In genomic region chr11:124746621-124747243, GRCh38 we compare ENCODE assay signal across 8 cellular contexts. TPM values are rescaled to one million over a fixed set of nuclear protein-coding genes. Genes with fewer than 3 reads are reported as not detected.
DNase-seq lines count a peak whose midpoint lies in the region; ATAC-seq, FAIRE-seq and TF ChIP-seq lines count a peak whose summit lies in the region.

No MANE protein-coding gene starts in this region.

- peaks cover 14% of the 10 kb centered on the region for H3K4me1 Mint-ChIP-seq in mesothelial cell of epicardium

- no peak for TF ChIP-seq CTCF in mesothelial cell of epicardium (IDR thresholded peaks at IDR 0.05; ENCODE audit: unreplicated experiment)

- DNase-seq in GM12892 (ENCODE audit: insufficient read length): peak; percentile 94
- DNase-seq in NCI-H146 (lab: John Stamatoyannopoulos, UW): peak; percentile 69
- peak; percentile 78 for DNase-seq in activated CD4-positive, alpha-beta T cell treated with anti-CD3 and anti-CD28 coated beads, Interleukin-2, amount 50 U/mL, for 1 hour
- DNase-seq in effector memory CD4-positive, alpha-beta T cell: peak; percentile 63 to 70 (median 69)
- no peak for DNase-seq in mesothelial cell of epicardium (ENCODE audit: low spot score in 2 of 2, unreplicated experiment in 2 of 2)
- DNase-seq in stimulated activated CD8-positive, alpha-beta memory T cell treated with anti-CD3 and anti-CD28 coated beads, Interleukin-4, amount 100 ng/mL, for 24 hours (ENCODE audit: low read depth): peak; percentile 59
- DNase-seq in SKM-1 (lab: John Stamatoyannopoulos, UW; ENCODE audit: unreplicated experiment): no peak

- H3K27ac Mint-ChIP-seq in mesothelial cell of epicardium: no peak overlapping the region

- peak; percentile 94 for ATAC-seq in HG02610 (IDR thresholded peaks at IDR 0.05; ENCODE audit: unreplicated experiment)

- H3K9me3 Mint-ChIP-seq in mesothelial cell of epicardium: no peaks in the 10 kb centered on the region

- no peaks in the 10 kb centered on the region for H3K27me3 ChIP-seq in effector memory CD4-positive, alpha-beta T cell (replicated peaks; ENCODE audit: control insufficient read depth, insufficient read depth, low read length, poor library complexity, severe bottlenecking)

- no peaks in the 10 kb centered on the region for H3K36me3 Mint-ChIP-seq in mesothelial cell of epicardium

- H3K27me3 Mint-ChIP-seq in mesothelial cell of epicardium (ENCODE audit: low read depth): peaks cover 98% of the 10 kb centered on the region

- peak overlapping the region; percentile 96 for H3K4me3 ChIP-seq in effector memory CD4-positive, alpha-beta T cell (ENCODE audit: insufficient read depth, low read depth, low read length, poor library complexity, severe bottlenecking)

- H3K36me3 ChIP-seq in effector memory CD4-positive, alpha-beta T cell (ENCODE audit: control insufficient read depth, insufficient read depth, low read length): no peaks in the 10 kb centered on the region

- TF ChIP-seq POLR2A in GM12892 (IDR thresholded peaks at IDR 0.05; ENCODE audit: low read depth, low read length): no peak

- peak overlapping the region; percentile 80 for H3K4me3 Mint-ChIP-seq in mesothelial cell of epicardium

- peak overlapping the region; percentile 72 for H3K27ac ChIP-seq in effector memory CD4-positive, alpha-beta T cell (ENCODE audit: insufficient read depth, low read length, poor library complexity, severe bottlenecking)

- peak; percentile 96 for FAIRE-seq in GM12892 (lab: Jason Lieb, UNC)

- no peaks in the 10 kb centered on the region for H3K9me3 ChIP-seq in effector memory CD4-positive, alpha-beta T cell (ENCODE audit: control insufficient read depth, low read length)

- H3K4me1 ChIP-seq in effector memory CD4-positive, alpha-beta T cell (ENCODE audit: control insufficient read depth, insufficient read depth, low read length, poor library complexity, severe bottlenecking): peaks cover 7% of the 10 kb centered on the region

RNA-seq across cellular contexts. Expression of gene VSIG2, which starts 5.3 kb away (rescaled TPM):
- polyA plus RNA-seq in GM12892 (2012; ENCODE audit: missing spikeins): not detected
- 0.25 to 0.66 TPM (median 0.44 TPM) in 3 replicates for total RNA-seq in mesothelial cell of epicardium

RNA-seq across cellular contexts. Expression of gene NRGN, which starts 7.0 kb away (rescaled TPM):
- polyA plus RNA-seq in GM12892 (2012; ENCODE audit: missing spikeins): not detected
- 2.7 to 2.9 TPM (median 2.7 TPM) in 3 replicates for total RNA-seq in mesothelial cell of epicardium

RNA-seq across cellular contexts. Expression of gene ESAM, which starts 15.4 kb away (rescaled TPM):
- polyA plus RNA-seq in GM12892 (2012; ENCODE audit: missing spikeins): 4.0 TPM
- total RNA-seq in mesothelial cell of epicardium: 0.85 to 1.1 TPM (median 0.95 TPM) in 3 replicates

RNA-seq across cellular contexts. Expression of gene MSANTD2, which starts 53.5 kb away (rescaled TPM):
- polyA plus RNA-seq in GM12892 (2012; ENCODE audit: missing spikeins): 5.6 TPM
- total RNA-seq in mesothelial cell of epicardium: 32.8 to 37.3 TPM (median 34.4 TPM) in 3 replicates

Comparison
In these comparisons a context has a peak if more than half of its experiments do, and no peak if none do; other contexts are left out.
1. DNase-seq: peak in GM12892 (single experiment), NCI-H146 (single experiment), activated CD4-positive, alpha-beta T cell treated with anti-CD3 and anti-CD28 coated beads, Interleukin-2, amount 50 U/mL, for 1 hour (single experiment), effector memory CD4-positive, alpha-beta T cell (3 of 3) and stimulated activated CD8-positive, alpha-beta memory T cell treated with anti-CD3 and anti-CD28 coated beads, Interleukin-4, amount 100 ng/mL, for 24 hours (single experiment); none in mesothelial cell of epicardium (0 of 2) and SKM-1 (single experiment).